Comparison of ENCODE assay signal across 12 cellular contexts in genomic region chr1:12416101-12416500, GRCh38.
"Had no signal": no experiment of that assay in that cellular context is flagged by ENCODE, and none has a peak within 500 bp of the region (broad histone marks: within the 10 kb centered on the region; RNA-seq: fewer than 3 reads in every experiment).

No MANE protein-coding gene starts in this region.

- H3K9me3 Mint-ChIP-seq: activated naive CD4-positive, alpha-beta T cell treated with anti-CD3 and anti-CD28 coated beads for 36 hours had no signal

- H3K27me3 ChIP-seq: gastroesophageal sphincter, heart right ventricle, right lobe of liver, tibial artery had no signal

- H3K4me1 ChIP-seq: gastroesophageal sphincter, right lobe of liver, tibial artery had no signal

- DNase-seq: activated CD4-positive, alpha-beta T cell treated with anti-CD3 and anti-CD28 coated beads for 1 hour; activated CD4-positive, alpha-beta T cell treated with anti-CD3 and anti-CD28 coated beads, Interleukin-2, amount 50 U/mL, for 4 hours; activated naive CD4-positive, alpha-beta T cell treated with anti-CD3 and anti-CD28 coated beads for 36 hours; heart right ventricle; left cardiac atrium; lower lobe of right lung; psoas muscle; right lobe of liver; T-helper 9 cell; tibial artery had no signal

- H3K4me3 Mint-ChIP-seq: activated naive CD4-positive, alpha-beta T cell treated with anti-CD3 and anti-CD28 coated beads for 36 hours; activated T-helper 1 cell treated with anti-CD3 and anti-CD28 coated beads, Interleukin-12 subunit alpha, Interleukin-12 subunit beta, Interleukin-2, Interleukin-4 antibody, amounts not matched to agents 30 ng/mL and 10 ng/mL and 1 ng/mL, durations not matched to agents 14 hours and 24 hours and 36 hours had no signal

- H3K27ac Mint-ChIP-seq: activated naive CD4-positive, alpha-beta T cell treated with anti-CD3 and anti-CD28 coated beads for 36 hours; activated T-helper 1 cell treated with anti-CD3 and anti-CD28 coated beads, Interleukin-12 subunit alpha, Interleukin-12 subunit beta, Interleukin-2, Interleukin-4 antibody, amounts not matched to agents 30 ng/mL and 10 ng/mL and 1 ng/mL, durations not matched to agents 14 hours and 24 hours and 36 hours had no signal

- H3K27ac ChIP-seq: gastroesophageal sphincter, heart right ventricle, lower lobe of right lung, psoas muscle, right lobe of liver, tibial artery had no signal

- H3K4me3 ChIP-seq: gastroesophageal sphincter, heart right ventricle, lower lobe of right lung, psoas muscle, right lobe of liver, tibial artery had no signal

- H3K9me3 ChIP-seq: gastroesophageal sphincter, heart right ventricle, lower lobe of right lung, psoas muscle, right lobe of liver, tibial artery had no signal
